In the genomic region with DNA sequence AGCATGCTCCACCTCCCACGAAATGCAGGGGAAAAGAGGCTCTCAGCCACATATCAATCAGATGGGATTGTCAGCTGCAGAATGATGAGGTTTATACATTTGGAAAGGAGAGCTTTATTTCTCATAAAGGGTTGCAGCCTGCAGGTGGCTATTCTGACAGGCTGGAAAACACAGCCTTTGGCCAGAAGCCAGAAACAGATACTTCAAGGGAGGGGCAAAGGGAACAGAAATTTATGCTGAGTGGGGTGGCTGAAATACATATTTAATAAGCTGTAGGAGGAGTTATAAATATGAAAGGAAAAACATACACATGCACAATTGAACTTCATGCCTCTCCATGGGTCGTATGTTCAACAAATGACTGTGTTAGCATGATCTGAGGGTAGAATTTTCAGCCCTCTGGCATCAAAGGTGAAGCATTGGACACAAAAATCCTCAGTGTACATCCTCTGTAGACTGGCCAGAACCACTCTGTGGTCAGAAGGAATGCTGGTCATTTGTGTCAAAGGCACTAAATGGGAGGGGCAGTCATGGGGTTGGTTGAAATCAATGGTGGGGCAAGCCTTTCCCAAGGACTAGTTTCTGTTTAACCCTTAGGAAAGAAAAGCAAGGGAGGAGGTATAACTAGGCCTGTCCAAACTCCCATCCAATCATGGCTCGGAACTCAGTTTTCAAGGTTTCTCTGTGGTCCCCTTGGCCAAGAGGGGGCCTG, we compare ENCODE assay signal across 13 cellular contexts.
A peak's percentile ranks its signal among the peaks of the same experiment; 100 is the strongest.
DNase-seq lines count a peak whose midpoint lies in the region; ATAC-seq and TF ChIP-seq lines count a peak whose summit lies in the region.
"Had no signal": no experiment of that assay in that cellular context is flagged by ENCODE, and none has a peak within 500 bp of the region (broad histone marks: within the 10 kb centered on the region; RNA-seq: fewer than 3 reads in every experiment).

No MANE protein-coding gene starts in this region.

- peak; percentile 73 for DNase-seq in ACHN
- DNase-seq in GM03348 (ENCODE audit: low spot score) = peak; percentile 17
- peak; percentile 73 for DNase-seq in NCI-H345 treated with DMSO at 0.1 percent for 48 hours (lab: John Stamatoyannopoulos, UW; ENCODE audit: unreplicated experiment)
- DNase-seq in epithelial cell of esophagus (ENCODE audit: low read depth) = peak; percentile 42
- no peak for DNase-seq in NCI-H774 (lab: John Stamatoyannopoulos, UW)
- DNase-seq in inferior parietal cortex (ENCODE audit: extremely low spot score) = no peak
- no peak for DNase-seq in H4 (ENCODE audit: low spot score)
- DNase-seq: activated T-cell treated with anti-CD3 and anti-CD28 coated beads, Interleukin-2, amount 50 U/mL, for 4 hours; naive B cell; transverse colon had no signal

- in situ Hi-C loops in ACHN (cut with HindIII; ENCODE audit: low pct_ligation_motif_present, low pct_unique_long_range_greater_than_20kb, low sequenced_read_pairs) = no loop called here

- no peak for ATAC-seq in HG02885 (IDR thresholded peaks at IDR 0.05; ENCODE audit: poor library complexity, unreplicated experiment)
- ATAC-seq: activated T-cell treated with anti-CD3 and anti-CD28 coated beads, Interleukin-2, amount 50 U/mL, for 4 hours had no signal

- peak; percentile 17 for TF ChIP-seq CTCF in epithelial cell of esophagus (IDR thresholded peaks at IDR 0.05; ENCODE audit: insufficient read depth, low read depth, low read length, missing control alignments)

- H3K4me3 ChIP-seq in epithelial cell of esophagus (ENCODE audit: low read length) = no peak overlapping the region
- H3K4me3 ChIP-seq: BLaER1 treated with 17β-estradiol and CSF1 and Interleukin-3, amounts not matched to agents 10 nM and 100 nM; breast epithelium; transverse colon had no signal

Comparison
In these comparisons a context has a peak if more than half of its experiments do, and no peak if none do; other contexts are left out.
1. DNase-seq: peak in ACHN (single experiment), GM03348 (single experiment), NCI-H345 treated with DMSO at 0.1 percent for 48 hours (single experiment) and epithelial cell of esophagus (single experiment); none in NCI-H774 (single experiment), inferior parietal cortex (single experiment) and H4 (single experiment).